Comparison of ENCODE assay signal across 3 cellular contexts in the genomic region with DNA sequence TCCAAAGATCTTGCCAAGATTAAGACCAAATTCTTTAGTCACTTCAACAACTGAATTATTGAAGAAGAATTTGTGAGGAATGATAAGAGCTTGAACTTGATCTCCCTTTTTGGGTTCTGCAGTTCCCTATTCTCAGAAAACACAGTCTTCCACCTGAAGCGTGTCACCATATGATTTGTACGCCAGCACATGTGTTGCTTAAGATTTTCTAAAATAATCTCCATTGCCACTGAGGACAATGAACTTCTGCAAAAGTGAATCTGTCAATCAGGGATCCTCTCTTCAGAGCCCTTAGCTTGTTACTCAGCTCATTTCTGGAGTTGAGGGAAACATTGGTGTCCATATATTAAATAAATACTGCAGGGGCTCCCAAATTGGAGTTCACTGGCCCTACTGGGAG.
A peak's percentile ranks its signal among the peaks of the same experiment; 100 is the strongest.
TF ChIP-seq lines count a peak whose summit lies in the region.

No MANE protein-coding gene starts in this region.

TF ChIP-seq in SK-N-SH, 30 proteins besides CTCF, POLR2A, EP300 and RAD21 (continued from another document and continues in another):
- TF ChIP-seq, protein P1, sequence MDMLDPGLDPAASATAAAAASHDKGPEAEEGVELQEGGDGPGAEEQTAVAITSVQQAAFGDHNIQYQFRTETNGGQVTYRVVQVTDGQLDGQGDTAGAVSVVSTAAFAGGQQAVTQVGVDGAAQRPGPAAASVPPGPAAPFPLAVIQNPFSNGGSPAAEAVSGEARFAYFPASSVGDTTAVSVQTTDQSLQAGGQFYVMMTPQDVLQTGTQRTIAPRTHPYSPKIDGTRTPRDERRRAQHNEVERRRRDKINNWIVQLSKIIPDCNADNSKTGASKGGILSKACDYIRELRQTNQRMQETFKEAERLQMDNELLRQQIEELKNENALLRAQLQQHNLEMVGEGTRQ (IDR thresholded peaks at IDR 0.05; ENCODE audit: borderline replicate concordance, low read depth, low read length): no peak
- no peak for TF ChIP-seq RCOR1 (IDR thresholded peaks at IDR 0.05; ENCODE audit: low read length)
- TF ChIP-seq, protein P2, sequence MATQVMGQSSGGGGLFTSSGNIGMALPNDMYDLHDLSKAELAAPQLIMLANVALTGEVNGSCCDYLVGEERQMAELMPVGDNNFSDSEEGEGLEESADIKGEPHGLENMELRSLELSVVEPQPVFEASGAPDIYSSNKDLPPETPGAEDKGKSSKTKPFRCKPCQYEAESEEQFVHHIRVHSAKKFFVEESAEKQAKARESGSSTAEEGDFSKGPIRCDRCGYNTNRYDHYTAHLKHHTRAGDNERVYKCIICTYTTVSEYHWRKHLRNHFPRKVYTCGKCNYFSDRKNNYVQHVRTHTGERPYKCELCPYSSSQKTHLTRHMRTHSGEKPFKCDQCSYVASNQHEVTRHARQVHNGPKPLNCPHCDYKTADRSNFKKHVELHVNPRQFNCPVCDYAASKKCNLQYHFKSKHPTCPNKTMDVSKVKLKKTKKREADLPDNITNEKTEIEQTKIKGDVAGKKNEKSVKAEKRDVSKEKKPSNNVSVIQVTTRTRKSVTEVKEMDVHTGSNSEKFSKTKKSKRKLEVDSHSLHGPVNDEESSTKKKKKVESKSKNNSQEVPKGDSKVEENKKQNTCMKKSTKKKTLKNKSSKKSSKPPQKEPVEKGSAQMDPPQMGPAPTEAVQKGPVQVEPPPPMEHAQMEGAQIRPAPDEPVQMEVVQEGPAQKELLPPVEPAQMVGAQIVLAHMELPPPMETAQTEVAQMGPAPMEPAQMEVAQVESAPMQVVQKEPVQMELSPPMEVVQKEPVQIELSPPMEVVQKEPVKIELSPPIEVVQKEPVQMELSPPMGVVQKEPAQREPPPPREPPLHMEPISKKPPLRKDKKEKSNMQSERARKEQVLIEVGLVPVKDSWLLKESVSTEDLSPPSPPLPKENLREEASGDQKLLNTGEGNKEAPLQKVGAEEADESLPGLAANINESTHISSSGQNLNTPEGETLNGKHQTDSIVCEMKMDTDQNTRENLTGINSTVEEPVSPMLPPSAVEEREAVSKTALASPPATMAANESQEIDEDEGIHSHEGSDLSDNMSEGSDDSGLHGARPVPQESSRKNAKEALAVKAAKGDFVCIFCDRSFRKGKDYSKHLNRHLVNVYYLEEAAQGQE (IDR thresholded peaks at IDR 0.05; ENCODE audit: low read depth, low read length): no peak
- no peak for TF ChIP-seq MXI1 (IDR thresholded peaks at IDR 0.05; ENCODE audit: low read depth, low read length)
- TF ChIP-seq TEAD4 (IDR thresholded peaks at IDR 0.05; ENCODE audit: borderline replicate concordance, insufficient read depth): no peak
- TF ChIP-seq RFX5 (IDR thresholded peaks at IDR 0.05; ENCODE audit: low read length): no peak
- TF ChIP-seq, protein P3, sequence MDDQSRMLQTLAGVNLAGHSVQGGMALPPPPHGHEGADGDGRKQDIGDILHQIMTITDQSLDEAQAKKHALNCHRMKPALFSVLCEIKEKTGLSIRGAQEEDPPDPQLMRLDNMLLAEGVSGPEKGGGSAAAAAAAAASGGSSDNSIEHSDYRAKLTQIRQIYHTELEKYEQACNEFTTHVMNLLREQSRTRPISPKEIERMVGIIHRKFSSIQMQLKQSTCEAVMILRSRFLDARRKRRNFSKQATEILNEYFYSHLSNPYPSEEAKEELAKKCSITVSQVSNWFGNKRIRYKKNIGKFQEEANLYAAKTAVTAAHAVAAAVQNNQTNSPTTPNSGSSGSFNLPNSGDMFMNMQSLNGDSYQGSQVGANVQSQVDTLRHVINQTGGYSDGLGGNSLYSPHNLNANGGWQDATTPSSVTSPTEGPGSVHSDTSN (IDR thresholded peaks at IDR 0.05): no peak
- no peak for TF ChIP-seq CHD2 (IDR thresholded peaks at IDR 0.05; ENCODE audit: low read length, partially characterized antibody)
- TF ChIP-seq, protein P4, sequence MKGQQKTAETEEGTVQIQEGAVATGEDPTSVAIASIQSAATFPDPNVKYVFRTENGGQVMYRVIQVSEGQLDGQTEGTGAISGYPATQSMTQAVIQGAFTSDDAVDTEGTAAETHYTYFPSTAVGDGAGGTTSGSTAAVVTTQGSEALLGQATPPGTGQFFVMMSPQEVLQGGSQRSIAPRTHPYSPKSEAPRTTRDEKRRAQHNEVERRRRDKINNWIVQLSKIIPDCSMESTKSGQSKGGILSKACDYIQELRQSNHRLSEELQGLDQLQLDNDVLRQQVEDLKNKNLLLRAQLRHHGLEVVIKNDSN (IDR thresholded peaks at IDR 0.05; ENCODE audit: borderline replicate concordance, low read depth): no peak
- TF ChIP-seq POLR2AphosphoS5 (IDR thresholded peaks at IDR 0.05; ENCODE audit: low read depth, low read length): no peak
- TF ChIP-seq GATA2 (CRISPR knock-in tag; IDR thresholded peaks at IDR 0.05): no peak
- TF ChIP-seq SMC3 (IDR thresholded peaks at IDR 0.05; ENCODE audit: low read depth, low read length): no peak

TF ChIP-seq in SK-N-SH treated with all-trans-retinoic acid at 6 μM for 48 hours, 23 proteins besides CTCF, POLR2A, EP300 and RAD21 (continued from another document):
- TF ChIP-seq, protein P5, sequence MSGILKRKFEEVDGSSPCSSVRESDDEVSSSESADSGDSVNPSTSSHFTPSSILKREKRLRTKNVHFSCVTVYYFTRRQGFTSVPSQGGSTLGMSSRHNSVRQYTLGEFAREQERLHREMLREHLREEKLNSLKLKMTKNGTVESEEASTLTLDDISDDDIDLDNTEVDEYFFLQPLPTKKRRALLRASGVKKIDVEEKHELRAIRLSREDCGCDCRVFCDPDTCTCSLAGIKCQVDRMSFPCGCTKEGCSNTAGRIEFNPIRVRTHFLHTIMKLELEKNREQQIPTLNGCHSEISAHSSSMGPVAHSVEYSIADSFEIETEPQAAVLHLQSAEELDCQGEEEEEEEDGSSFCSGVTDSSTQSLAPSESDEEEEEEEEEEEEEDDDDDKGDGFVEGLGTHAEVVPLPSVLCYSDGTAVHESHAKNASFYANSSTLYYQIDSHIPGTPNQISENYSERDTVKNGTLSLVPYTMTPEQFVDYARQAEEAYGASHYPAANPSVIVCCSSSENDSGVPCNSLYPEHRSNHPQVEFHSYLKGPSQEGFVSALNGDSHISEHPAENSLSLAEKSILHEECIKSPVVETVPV (CRISPR knock-in tag; IDR thresholded peaks at IDR 0.05): no peak
- TF ChIP-seq PPARA (CRISPR knock-in tag; IDR thresholded peaks at IDR 0.05; ENCODE audit: borderline replicate concordance) (no peak), TCF4 (CRISPR knock-in tag; IDR thresholded peaks at IDR 0.05; ENCODE audit: borderline replicate concordance) (no peak), ZFP3 (CRISPR knock-in tag; IDR thresholded peaks at IDR 0.05) (no peak), ARNTL (CRISPR knock-in tag; IDR thresholded peaks at IDR 0.05; ENCODE audit: borderline replicate concordance, low read depth) (no peak), ZC3H10 (CRISPR knock-in tag; IDR thresholded peaks at IDR 0.05) (no peak), ESRRG (CRISPR knock-in tag; IDR thresholded peaks at IDR 0.05) (no peak), TOX (CRISPR knock-in tag; IDR thresholded peaks at IDR 0.05; ENCODE audit: borderline replicate concordance) (no peak), GLIS3 (CRISPR knock-in tag; IDR thresholded peaks at IDR 0.05) (no peak), OSR1 (CRISPR knock-in tag; IDR thresholded peaks at IDR 0.05) (no peak), BACH2 (CRISPR knock-in tag; IDR thresholded peaks at IDR 0.05; ENCODE audit: borderline replicate concordance) (no peak)
- TF ChIP-seq, protein P6, sequence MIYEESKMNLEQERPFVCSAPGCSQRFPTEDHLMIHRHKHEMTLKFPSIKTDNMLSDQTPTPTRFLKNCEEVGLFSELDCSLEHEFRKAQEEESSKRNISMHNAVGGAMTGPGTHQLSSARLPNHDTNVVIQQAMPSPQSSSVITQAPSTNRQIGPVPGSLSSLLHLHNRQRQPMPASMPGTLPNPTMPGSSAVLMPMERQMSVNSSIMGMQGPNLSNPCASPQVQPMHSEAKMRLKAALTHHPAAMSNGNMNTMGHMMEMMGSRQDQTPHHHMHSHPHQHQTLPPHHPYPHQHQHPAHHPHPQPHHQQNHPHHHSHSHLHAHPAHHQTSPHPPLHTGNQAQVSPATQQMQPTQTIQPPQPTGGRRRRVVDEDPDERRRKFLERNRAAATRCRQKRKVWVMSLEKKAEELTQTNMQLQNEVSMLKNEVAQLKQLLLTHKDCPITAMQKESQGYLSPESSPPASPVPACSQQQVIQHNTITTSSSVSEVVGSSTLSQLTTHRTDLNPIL (CRISPR knock-in tag; IDR thresholded peaks at IDR 0.05; ENCODE audit: low read depth): no peak
TF ChIP-seq in SK-N-SH treated with all-trans-retinoic acid at 6 μM for 48 hours: peak in this region for 0.

TF ChIP-seq in K562, 482 proteins besides CTCF, POLR2A, EP300 and RAD21 (continued from another document):
- peak; percentile 15; the same call in 1 of the 2 replicates for TF ChIP-seq CBFA2T3 (IDR thresholded peaks at IDR 0.05)
- no peak for TF ChIP-seq DMBX1 (CRISPR knock-in tag; IDR thresholded peaks at IDR 0.05; ENCODE audit: borderline replicate concordance)
- TF ChIP-seq TAL1 (IDR thresholded peaks at IDR 0.05): 0 out of 2 replicates have a peak, but pooled peaks have one; percentile 6
- peak; percentile 41; the same call in 1 of the 2 replicates for TF ChIP-seq ZNF79 (CRISPR knock-in tag; IDR thresholded peaks at IDR 0.05; ENCODE audit: low read depth)
- TF ChIP-seq MEIS2 (IDR thresholded peaks at IDR 0.05; ENCODE audit: partially characterized antibody): peak; percentile 62
- TF ChIP-seq, protein P7, sequence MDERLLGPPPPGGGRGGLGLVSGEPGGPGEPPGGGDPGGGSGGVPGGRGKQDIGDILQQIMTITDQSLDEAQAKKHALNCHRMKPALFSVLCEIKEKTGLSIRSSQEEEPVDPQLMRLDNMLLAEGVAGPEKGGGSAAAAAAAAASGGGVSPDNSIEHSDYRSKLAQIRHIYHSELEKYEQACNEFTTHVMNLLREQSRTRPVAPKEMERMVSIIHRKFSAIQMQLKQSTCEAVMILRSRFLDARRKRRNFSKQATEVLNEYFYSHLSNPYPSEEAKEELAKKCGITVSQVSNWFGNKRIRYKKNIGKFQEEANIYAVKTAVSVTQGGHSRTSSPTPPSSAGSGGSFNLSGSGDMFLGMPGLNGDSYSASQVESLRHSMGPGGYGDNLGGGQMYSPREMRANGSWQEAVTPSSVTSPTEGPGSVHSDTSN (CRISPR knock-in tag; IDR thresholded peaks at IDR 0.05; ENCODE audit: low read depth): no peak
- TF ChIP-seq, protein P7 (tag; conservative IDR thresholded peaks at IDR 0.05; ENCODE audit: low read depth): peak; percentile 20; the same call in 1 of the 2 replicates
- TF ChIP-seq, protein P8, sequence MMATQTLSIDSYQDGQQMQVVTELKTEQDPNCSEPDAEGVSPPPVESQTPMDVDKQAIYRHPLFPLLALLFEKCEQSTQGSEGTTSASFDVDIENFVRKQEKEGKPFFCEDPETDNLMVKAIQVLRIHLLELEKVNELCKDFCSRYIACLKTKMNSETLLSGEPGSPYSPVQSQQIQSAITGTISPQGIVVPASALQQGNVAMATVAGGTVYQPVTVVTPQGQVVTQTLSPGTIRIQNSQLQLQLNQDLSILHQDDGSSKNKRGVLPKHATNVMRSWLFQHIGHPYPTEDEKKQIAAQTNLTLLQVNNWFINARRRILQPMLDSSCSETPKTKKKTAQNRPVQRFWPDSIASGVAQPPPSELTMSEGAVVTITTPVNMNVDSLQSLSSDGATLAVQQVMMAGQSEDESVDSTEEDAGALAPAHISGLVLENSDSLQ (IDR thresholded peaks at IDR 0.05): peak; percentile 63
